Comparison of ENCODE assay signal across 28 cellular contexts in genomic region chr5:107546084-107546483, GRCh38.
"Had no signal": no experiment of that assay in that cellular context is flagged by ENCODE, and none has a peak within 500 bp of the region (broad histone marks: within the 10 kb centered on the region; RNA-seq: fewer than 3 reads in every experiment).

No MANE protein-coding gene starts in this region.

- H3K4me3 Mint-ChIP-seq: activated CD4-positive, alpha-beta memory T cell treated with anti-CD3 and anti-CD28 coated beads, Interleukin-2, amount 10 ng/mL, durations not matched to agents 7 days and 5 days; activated CD4-positive, alpha-beta T cell treated with anti-CD3 and anti-CD28 coated beads for 36 hours; activated CD4-positive, alpha-beta T cell treated with anti-CD3 and anti-CD28 coated beads, Interleukin-2, amount 10 ng/mL, durations not matched to agents 24 days and 14 days; activated naive CD4-positive, alpha-beta T cell treated with anti-CD3 and anti-CD28 coated beads, Interleukin-2, amount 10 ng/mL, durations not matched to agents 7 days and 5 days; activated naive CD8-positive, alpha-beta T cell treated with anti-CD3 and anti-CD28 coated beads, Interleukin-2, amount 10 ng/mL, durations not matched to agents 7 days and 5 days; activated T-cell treated with anti-CD3 and anti-CD28 coated beads, Interleukin-2, amount 50 U/mL, for 24 hours; activated T-cell treated with anti-CD3 and anti-CD28 coated beads, Interleukin-2, amount 50 U/mL, for 72 hours; central memory CD8-positive, alpha-beta T cell; effector memory CD8-positive, alpha-beta T cell; T-helper 17 cell; T-helper 2 cell treated with Interferon-gamma antibody and Interleukin-4, amounts not matched to agents 5 μg/mL and 100 μg/mL, for 36 hours had no signal

- H3K36me3 ChIP-seq: ascending aorta, brain microvascular endothelial cell had no signal

- H3K9me3 Mint-ChIP-seq: activated CD4-positive, alpha-beta memory T cell treated with anti-CD3 and anti-CD28 coated beads, Interleukin-2, amount 10 ng/mL, durations not matched to agents 7 days and 5 days; activated CD4-positive, alpha-beta T cell treated with anti-CD3 and anti-CD28 coated beads, Interleukin-2, amount 10 ng/mL, durations not matched to agents 24 days and 14 days; activated naive CD4-positive, alpha-beta T cell treated with anti-CD3 and anti-CD28 coated beads, Interleukin-2, amount 10 ng/mL, durations not matched to agents 7 days and 5 days; activated naive CD4-positive, alpha-beta T cell treated with anti-CD3 and anti-CD28 coated beads, Interleukin-2, amount 50 U/mL, for 72 hours; activated naive CD8-positive, alpha-beta T cell treated with anti-CD3 and anti-CD28 coated beads, Interleukin-2, amount 10 ng/mL, durations not matched to agents 7 days and 5 days; activated T-cell treated with anti-CD3 and anti-CD28 coated beads, Interleukin-2, amount 50 U/mL, for 24 hours; activated T-cell treated with anti-CD3 and anti-CD28 coated beads, Interleukin-2, amount 50 U/mL, for 72 hours; central memory CD8-positive, alpha-beta T cell; effector memory CD8-positive, alpha-beta T cell; T-helper 2 cell treated with Interferon-gamma antibody and Interleukin-4, amounts not matched to agents 5 μg/mL and 100 μg/mL, for 36 hours had no signal

- DNase-seq: activated CD4-positive, alpha-beta memory T cell treated with anti-CD3 and anti-CD28 coated beads, Interleukin-2, amount 10 ng/mL, durations not matched to agents 7 days and 5 days; activated CD4-positive, alpha-beta T cell treated with anti-CD3 and anti-CD28 coated beads for 36 hours; activated CD4-positive, alpha-beta T cell treated with anti-CD3 and anti-CD28 coated beads, Interleukin-2, amount 10 ng/mL, durations not matched to agents 24 days and 14 days; activated CD4-positive, CD25-positive, alpha-beta regulatory T cell; activated CD4-positive, CD25-positive, alpha-beta regulatory T cell treated with anti-CD3 and anti-CD28 coated beads, Interleukin-2, amount 50 U/mL, for 72 hours; activated CD8-positive, alpha-beta memory T cell treated with anti-CD3 and anti-CD28 coated beads, Interleukin-2, amount 50 U/mL, for 48 hours; activated gamma-delta T cell; activated naive CD4-positive, alpha-beta T cell; activated naive CD4-positive, alpha-beta T cell treated with anti-CD3 and anti-CD28 coated beads, Interleukin-2, amount 10 ng/mL, durations not matched to agents 7 days and 5 days; activated naive CD8-positive, alpha-beta T cell treated with anti-CD3 and anti-CD28 coated beads, Interleukin-2, amount 10 ng/mL, durations not matched to agents 7 days and 5 days; activated T-cell treated with anti-CD3 and anti-CD28 coated beads for 4 hours; activated T-cell treated with anti-CD3 and anti-CD28 coated beads, Interleukin-2, amount 50 U/mL, for 24 hours; activated T-cell treated with anti-CD3 and anti-CD28 coated beads, Interleukin-2, amount 50 U/mL, for 72 hours; brain microvascular endothelial cell; cortex of kidney; dermis blood vessel endothelial cell; effector CD4-positive, alpha-beta T cell; effector memory CD8-positive, alpha-beta T cell; foreskin fibroblast; head of caudate nucleus; T-helper 1 cell; T-helper 17 cell; T1000 had no signal

- H3K27me3 ChIP-seq: ascending aorta, brain microvascular endothelial cell had no signal

- ATAC-seq: activated CD4-positive, alpha-beta T cell treated with anti-CD3 and anti-CD28 coated beads for 36 hours; activated naive CD4-positive, alpha-beta T cell treated with anti-CD3 and anti-CD28 coated beads, Interleukin-2, amount 50 U/mL, for 72 hours; activated T-cell treated with anti-CD3 and anti-CD28 coated beads, Interleukin-2, amount 50 U/mL, for 72 hours; effector memory CD8-positive, alpha-beta T cell; T-helper 17 cell had no signal

- H3K36me3 Mint-ChIP-seq: activated naive CD4-positive, alpha-beta T cell treated with anti-CD3 and anti-CD28 coated beads, Interleukin-2, amount 10 ng/mL, durations not matched to agents 7 days and 5 days; activated naive CD4-positive, alpha-beta T cell treated with anti-CD3 and anti-CD28 coated beads, Interleukin-2, amount 50 U/mL, for 72 hours; activated naive CD8-positive, alpha-beta T cell treated with anti-CD3 and anti-CD28 coated beads, Interleukin-2, amount 10 ng/mL, durations not matched to agents 7 days and 5 days had no signal

- H3K27ac ChIP-seq: brain microvascular endothelial cell, epithelial cell of prostate had no signal

- H3K4me3 ChIP-seq: ascending aorta had no signal

- H3K27me3 Mint-ChIP-seq: activated CD4-positive, alpha-beta T cell treated with anti-CD3 and anti-CD28 coated beads for 36 hours; central memory CD8-positive, alpha-beta T cell; effector memory CD8-positive, alpha-beta T cell; T-helper 17 cell had no signal

- H3K4me1 Mint-ChIP-seq: activated CD4-positive, alpha-beta memory T cell treated with anti-CD3 and anti-CD28 coated beads, Interleukin-2, amount 10 ng/mL, durations not matched to agents 7 days and 5 days; activated CD4-positive, alpha-beta T cell treated with anti-CD3 and anti-CD28 coated beads for 36 hours; activated CD4-positive, alpha-beta T cell treated with anti-CD3 and anti-CD28 coated beads, Interleukin-2, amount 10 ng/mL, durations not matched to agents 24 days and 14 days; activated naive CD4-positive, alpha-beta T cell treated with anti-CD3 and anti-CD28 coated beads, Interleukin-2, amount 10 ng/mL, durations not matched to agents 7 days and 5 days; activated naive CD8-positive, alpha-beta T cell treated with anti-CD3 and anti-CD28 coated beads, Interleukin-2, amount 10 ng/mL, durations not matched to agents 7 days and 5 days; T-helper 17 cell had no signal

- H3K9me3 ChIP-seq: ascending aorta had no signal

- H3K27ac Mint-ChIP-seq: activated CD4-positive, alpha-beta memory T cell treated with anti-CD3 and anti-CD28 coated beads, Interleukin-2, amount 10 ng/mL, durations not matched to agents 7 days and 5 days; activated CD4-positive, alpha-beta T cell treated with anti-CD3 and anti-CD28 coated beads for 36 hours; activated CD4-positive, alpha-beta T cell treated with anti-CD3 and anti-CD28 coated beads, Interleukin-2, amount 10 ng/mL, durations not matched to agents 24 days and 14 days; activated naive CD4-positive, alpha-beta T cell treated with anti-CD3 and anti-CD28 coated beads, Interleukin-2, amount 10 ng/mL, durations not matched to agents 7 days and 5 days; activated naive CD4-positive, alpha-beta T cell treated with anti-CD3 and anti-CD28 coated beads, Interleukin-2, amount 50 U/mL, for 72 hours; activated naive CD8-positive, alpha-beta T cell treated with anti-CD3 and anti-CD28 coated beads, Interleukin-2, amount 10 ng/mL, durations not matched to agents 7 days and 5 days; activated T-cell treated with anti-CD3 and anti-CD28 coated beads, Interleukin-2, amount 50 U/mL, for 24 hours; activated T-cell treated with anti-CD3 and anti-CD28 coated beads, Interleukin-2, amount 50 U/mL, for 72 hours; T-helper 17 cell; T-helper 2 cell treated with Interferon-gamma antibody and Interleukin-4, amounts not matched to agents 5 μg/mL and 100 μg/mL, for 36 hours had no signal
